In genomic region chr19:10975374-10976036, GRCh38 we compare ENCODE assay signal across 11 cellular contexts. TPM values are rescaled to one million over a fixed set of nuclear protein-coding genes. Genes with fewer than 3 reads are reported as not detected.
DNase-seq lines count a peak whose midpoint lies in the region; ATAC-seq and TF ChIP-seq lines count a peak whose summit lies in the region.
"Had no signal": no experiment of that assay in that cellular context is flagged by ENCODE, and none has a peak within 500 bp of the region (broad histone marks: within the 10 kb centered on the region; RNA-seq: fewer than 3 reads in every experiment).

No MANE protein-coding gene starts in this region.

- H3K4me1 ChIP-seq in mucosa of descending colon (ENCODE audit: low read depth), result peaks cover 20% of the 10 kb centered on the region
- peaks cover 11 to 32% of the 10 kb centered on the region in 2 donors for H3K4me1 ChIP-seq in thoracic aorta (ENCODE audit: control insufficient read depth in 1 of 2, low read depth in 2 of 2)

- CTCF ChIA-PET in activated CD4-positive, alpha-beta T cell treated with anti-CD3 and anti-CD28 coated beads, Interleukin-2, amount 10 ng/mL, durations not matched to agents 7 days and 5 days (lab: Charles Lee), result interaction anchor here (1.0 kb wide), 1 partner anchor 100 kb away, joined by 3 read pairs; no protein-coding TSS in a partner anchor

- ATAC-seq in mucosa of descending colon (peak; percentile 49), thoracic aorta (ENCODE audit: insufficient number of reproducible peaks, low FRiP score, low read depth) (no peak), HG03139 (IDR thresholded peaks at IDR 0.05; ENCODE audit: unreplicated experiment) (no peak), HG03135 (IDR thresholded peaks at IDR 0.05; ENCODE audit: unreplicated experiment) (no peak)

- H3K36me3 Mint-ChIP-seq in activated CD4-positive, alpha-beta T cell treated with anti-CD3 and anti-CD28 coated beads, Interleukin-2, amount 10 ng/mL, durations not matched to agents 7 days and 5 days (ENCODE audit: low read depth), result peaks cover 3% of the 10 kb centered on the region

- no peak overlapping the region for H3K4me3 Mint-ChIP-seq in activated CD4-positive, alpha-beta T cell treated with anti-CD3 and anti-CD28 coated beads, Interleukin-2, amount 10 ng/mL, durations not matched to agents 7 days and 5 days
- H3K4me3 Mint-ChIP-seq: stimulated activated naive CD8-positive, alpha-beta T cell treated with anti-CD3 and anti-CD28 coated beads, Interleukin-15, Interleukin-2, amounts not matched to agents 100 ng/mL and 50 ng/mL, for 24 hours had no signal

- intact Hi-C loops in mucosa of descending colon (cut with DNase I, micrococcal nuclease), result no loop called here

- H3K27ac ChIP-seq in thoracic aorta, result peak overlapping the region; percentile 71 to 76

- H3K36me3 ChIP-seq in mucosa of descending colon (ENCODE audit: low read depth) (no peaks in the 10 kb centered on the region), thoracic aorta (no peaks in the 10 kb centered on the region)

- TF ChIP-seq CTCF in epithelial cell of proximal tubule (conservative IDR thresholded peaks at IDR 0.05; ENCODE audit: low read depth, low read length), result no peak
- TF ChIP-seq CTCF in mucosa of descending colon (IDR thresholded peaks at IDR 0.05), result no peak
- TF ChIP-seq CTCF in thoracic aorta (IDR thresholded peaks at IDR 0.05), result no peak

- TF ChIP-seq EP300 in Ishikawa (IDR thresholded peaks at IDR 0.05; ENCODE audit: borderline replicate concordance), result no peak

- H3K27me3 Mint-ChIP-seq in activated CD4-positive, alpha-beta T cell treated with anti-CD3 and anti-CD28 coated beads, Interleukin-2, amount 10 ng/mL, durations not matched to agents 7 days and 5 days, result no peaks in the 10 kb centered on the region
- H3K27me3 Mint-ChIP-seq: stimulated activated naive CD8-positive, alpha-beta T cell treated with anti-CD3 and anti-CD28 coated beads, Interleukin-15, Interleukin-2, amounts not matched to agents 100 ng/mL and 50 ng/mL, for 24 hours had no signal

- H3K27me3 ChIP-seq in thoracic aorta (replicated peaks; ENCODE audit: insufficient read depth), result no peaks in the 10 kb centered on the region

- H3K27ac Mint-ChIP-seq in activated CD4-positive, alpha-beta T cell treated with anti-CD3 and anti-CD28 coated beads, Interleukin-2, amount 10 ng/mL, durations not matched to agents 7 days and 5 days, result no peak overlapping the region

- peaks cover 34% of the 10 kb centered on the region for H3K4me1 Mint-ChIP-seq in activated CD4-positive, alpha-beta T cell treated with anti-CD3 and anti-CD28 coated beads, Interleukin-2, amount 10 ng/mL, durations not matched to agents 7 days and 5 days

- POLR2A ChIA-PET in activated CD4-positive, alpha-beta T cell treated with anti-CD3 and anti-CD28 coated beads, Interleukin-2, amount 10 ng/mL, durations not matched to agents 7 days and 5 days (lab: Charles Lee), result no interaction called here

- H3K9me3 Mint-ChIP-seq in activated CD4-positive, alpha-beta T cell treated with anti-CD3 and anti-CD28 coated beads, Interleukin-2, amount 10 ng/mL, durations not matched to agents 7 days and 5 days, result no peaks in the 10 kb centered on the region
- H3K9me3 Mint-ChIP-seq: stimulated activated naive CD8-positive, alpha-beta T cell treated with anti-CD3 and anti-CD28 coated beads, Interleukin-15, Interleukin-2, amounts not matched to agents 100 ng/mL and 50 ng/mL, for 24 hours had no signal

- H3K9me3 ChIP-seq in mucosa of descending colon (no peaks in the 10 kb centered on the region), thoracic aorta (no peaks in the 10 kb centered on the region)

- H3K4me3 ChIP-seq in epithelial cell of proximal tubule (ENCODE audit: low read depth, low read length) (peak overlapping the region; percentile 28), mucosa of descending colon (no peak overlapping the region), thoracic aorta (peak overlapping the region; percentile 59)

- DNase-seq in epithelial cell of proximal tubule (ENCODE audit: low read depth) (no peak), mucosa of descending colon (peak in 1 of 3 donors; percentile 44), thoracic aorta (ENCODE audit: low spot score) (no peak), NCI-H774 (lab: John Stamatoyannopoulos, UW) (no peak)
- DNase-seq in activated CD4-positive, alpha-beta T cell treated with anti-CD3 and anti-CD28 coated beads, Interleukin-2, amount 10 ng/mL, durations not matched to agents 7 days and 5 days, result no peak
- DNase-seq: NCI-H187, SW 1271 had no signal

- no peak for TF ChIP-seq RAD21 in Ishikawa (IDR thresholded peaks at IDR 0.05; ENCODE audit: low read depth)

TF ChIP-seq in Ishikawa, 13 proteins besides CTCF, POLR2A, EP300 and RAD21:
- TF ChIP-seq REST (IDR thresholded peaks at IDR 0.05; ENCODE audit: low read depth), result no peak
- no peak for TF ChIP-seq EGR1 (IDR thresholded peaks at IDR 0.05)
- no peak for TF ChIP-seq CREB1 (IDR thresholded peaks at IDR 0.05; ENCODE audit: low read depth)
- TF ChIP-seq CEBPB (IDR thresholded peaks at IDR 0.05), result no peak
- peak; percentile 54; the same call in 1 of the 2 replicates for TF ChIP-seq NFIC (IDR thresholded peaks at IDR 0.05)

RNA-seq across cellular contexts. Expression of gene SMARCA4, which starts 14.7 kb away (rescaled TPM):
- total RNA-seq in epithelial cell of proximal tubule (150 and 156 TPM in 2 replicates), mucosa of descending colon (10 to 100 TPM; 81.5 to 86.5 (median 86.3) TPM), thoracic aorta (10 to 100 TPM; 63.8 to 85.9 TPM)
- total RNA-seq in activated CD4-positive, alpha-beta T cell treated with anti-CD3 and anti-CD28 coated beads, Interleukin-2, amount 10 ng/mL, durations not matched to agents 7 days and 5 days, result 100 to 1,000 TPM; 111 to 115 TPM

RNA-seq across cellular contexts. Expression of gene TIMM29, which starts 46.9 kb away (rescaled TPM):
- total RNA-seq in epithelial cell of proximal tubule (45.3 and 50.2 TPM in 2 replicates), mucosa of descending colon (10 to 100 TPM; 18.5 to 25.0 (median 22.7) TPM), thoracic aorta (10 to 100 TPM; 33.3 to 34.8 TPM)
- 10 to 100 TPM; 17.5 to 22.3 TPM for total RNA-seq in activated CD4-positive, alpha-beta T cell treated with anti-CD3 and anti-CD28 coated beads, Interleukin-2, amount 10 ng/mL, durations not matched to agents 7 days and 5 days

RNA-seq across cellular contexts. Expression of gene YIPF2, which starts 47.1 kb away (rescaled TPM):
- total RNA-seq in epithelial cell of proximal tubule, result 48.5 and 56.7 TPM in 2 replicates
- 10 to 100 TPM; 34.0 to 55.8 (median 55.2) TPM for total RNA-seq in mucosa of descending colon
- 10 to 100 TPM; 51.2 to 79.6 TPM for total RNA-seq in thoracic aorta
- 10 to 100 TPM; 19.9 to 23.3 TPM for total RNA-seq in activated CD4-positive, alpha-beta T cell treated with anti-CD3 and anti-CD28 coated beads, Interleukin-2, amount 10 ng/mL, durations not matched to agents 7 days and 5 days
